8 cellular contexts compared by ENCODE assay signal in genomic region chr16:68445458-68445857, GRCh38. TPM values are rescaled to one million over a fixed set of nuclear protein-coding genes. Genes with fewer than 3 reads are reported as not detected.
A peak's percentile ranks its signal among the peaks of the same experiment; 100 is the strongest.
DNase-seq lines count a peak whose midpoint lies in the region; ATAC-seq lines count a peak whose summit lies in the region.

No MANE protein-coding gene starts in this region.

- no peak for ATAC-seq in GM18907 (IDR thresholded peaks at IDR 0.05; ENCODE audit: unreplicated experiment)
- no peak for ATAC-seq in GM18870 (IDR thresholded peaks at IDR 0.05; ENCODE audit: unreplicated experiment)

- DNase-seq in 8988T, result peak; percentile 81
- peak; percentile 23 for DNase-seq in GDM1 (lab: John Stamatoyannopoulos, UW)
- DNase-seq in NCI-H128 (lab: John Stamatoyannopoulos, UW; ENCODE audit: unreplicated experiment), result peak; percentile 59
- DNase-seq in SK-MEL-5 (ENCODE audit: low read depth, low spot score), result peak; percentile 77
- peak; percentile 3 for DNase-seq in fibroblast of the conjunctiva (ENCODE audit: low read depth)
- DNase-seq in stimulated activated CD4-positive, alpha-beta T cell treated with anti-CD3 and anti-CD28 coated beads, TNF-alpha, amount 100 ng/mL, for 48 hours (ENCODE audit: low read depth in 3 of 3), result peak; percentile 26 to 41 (median 27)

- in situ Hi-C loops in SK-MEL-5 (cut with HindIII; ENCODE audit: low pct_unique_long_range_greater_than_20kb, low sequenced_read_pairs), result no loop called here

RNA-seq across cellular contexts. Expression of gene SMPD3, which starts 2.9 kb away (rescaled TPM):
- 0.03 and 0.77 TPM in 2 replicates for total RNA-seq in SK-MEL-5 (2014; rRNA removed; shearing (Covaris generic))
- polyA plus RNA-seq in SK-MEL-5 (2015; cell fraction: cytosol; rRNA removed), result 0.44 TPM in 1 of 2 replicates, not detected in the other
- not detected in 2 replicates for polyA plus RNA-seq in SK-MEL-5 (2015; cell fraction: nucleus; rRNA removed)

Comparison
In these comparisons a context has a peak if more than half of its experiments do, and no peak if none do; other contexts are left out.
1. DNase-seq: peak in every context shown above with its lines; median percentile 81 in 8988T; 77 in SK-MEL-5; 59 in NCI-H128; 27 in stimulated activated CD4-positive, alpha-beta T cell treated with anti-CD3 and anti-CD28 coated beads, TNF-alpha, amount 100 ng/mL, for 48 hours; 23 in GDM1; 3 in fibroblast of the conjunctiva.